ENCODE assay signal across 8 cellular contexts in genomic region chr2:61017003-61017555, GRCh38. TPM values are rescaled to one million over a fixed set of nuclear protein-coding genes. Genes with fewer than 3 reads are reported as not detected.
DNase-seq lines count a peak whose midpoint lies in the region; ATAC-seq and TF ChIP-seq lines count a peak whose summit lies in the region.

No MANE protein-coding gene starts in this region.

- peaks cover 14% of the 10 kb centered on the region for H3K36me3 Mint-ChIP-seq in progenitor cell of endocrine pancreas (ENCODE audit: insufficient read depth)

- DNase-seq in GM12865 (ENCODE audit: low read depth) (peak; percentile 87), NCI-H1092 treated with DMSO at 0.1 percent for 48 hours (lab: John Stamatoyannopoulos, UW) (peak; percentile 81), SW 1271 (lab: John Stamatoyannopoulos, UW) (peak; percentile 57 to 92), adipocyte (ENCODE audit: low read depth) (peak; percentile 91), left cardiac atrium (peak; percentile 64), progenitor cell of endocrine pancreas (ENCODE audit: low spot score, unreplicated experiment) (peak; percentile 42), ureter (ENCODE audit: low spot score) (peak; percentile 88)

- H3K4me3 Mint-ChIP-seq in progenitor cell of endocrine pancreas (ENCODE audit: low read depth), result peak overlapping the region; percentile 96

- no peaks in the 10 kb centered on the region for H3K27me3 ChIP-seq in adipocyte (replicated peaks; ENCODE audit: control insufficient read depth, insufficient read depth, low read length)

- no peaks in the 10 kb centered on the region for H3K9me3 ChIP-seq in adipocyte (ENCODE audit: control insufficient read depth, low read length)

- TF ChIP-seq CTCF in GM12865 (IDR thresholded peaks at IDR 0.05; ENCODE audit: insufficient read depth, low read depth, low read length, missing control alignments) (no peak), progenitor cell of endocrine pancreas (IDR thresholded peaks at IDR 0.05; ENCODE audit: unreplicated experiment) (no peak)

- H3K27me3 Mint-ChIP-seq in progenitor cell of endocrine pancreas, result no peaks in the 10 kb centered on the region

- H3K9me3 Mint-ChIP-seq in progenitor cell of endocrine pancreas (ENCODE audit: low read depth), result peaks cover under 1% of the 10 kb centered on the region

- H3K4me3 ChIP-seq in GM12865 (ENCODE audit: low read depth, low read length) (peak overlapping the region; percentile 94), adipocyte (ENCODE audit: low read length) (peak overlapping the region; percentile 99)

- H3K36me3 ChIP-seq in adipocyte (ENCODE audit: control insufficient read depth, insufficient read depth, low read length, severe bottlenecking), result no peaks in the 10 kb centered on the region

- intact Hi-C loops in left cardiac atrium (cut with DNase I), result no loop called here

- peaks cover 36% of the 10 kb centered on the region for H3K4me1 ChIP-seq in adipocyte (ENCODE audit: control insufficient read depth, insufficient read depth, low read length)

- peak; percentile 59 for ATAC-seq in HG02623 (IDR thresholded peaks at IDR 0.05; ENCODE audit: unreplicated experiment)
- ATAC-seq in left cardiac atrium, result peak; percentile 83 to 94

- H3K4me1 Mint-ChIP-seq in progenitor cell of endocrine pancreas (ENCODE audit: low read depth), result peaks cover 19% of the 10 kb centered on the region

- H3K27ac Mint-ChIP-seq in progenitor cell of endocrine pancreas, result peak overlapping the region; percentile 99

- H3K9ac ChIP-seq in adipocyte (ENCODE audit: low read length), result peak overlapping the region; percentile 94

RNA-seq across cellular contexts. Expression of gene PEX13, which starts 0.4 kb away (rescaled TPM):
- total RNA-seq in left cardiac atrium (10 to 100 TPM; 16.5 to 19.9 TPM), progenitor cell of endocrine pancreas (34.0 and 37.6 TPM in 2 replicates), ureter (28.2 TPM)

RNA-seq across cellular contexts. Expression of gene PUS10, which starts 1.0 kb away (rescaled TPM):
- total RNA-seq in left cardiac atrium, result 1 to 10 TPM; 4.0 to 4.2 TPM
- 7.1 and 8.2 TPM in 2 replicates for total RNA-seq in progenitor cell of endocrine pancreas
- total RNA-seq in ureter, result 7.5 TPM

RNA-seq across cellular contexts. Expression of gene SANBR, which starts 48.6 kb away (rescaled TPM):
- total RNA-seq in left cardiac atrium (1 to 10 TPM; 4.7 to 5.5 TPM), progenitor cell of endocrine pancreas (45.2 and 47.9 TPM in 2 replicates), ureter (13.3 TPM)

Comparison
In these comparisons a context has a peak if more than half of its experiments do, and no peak if none do; other contexts are left out.
1. Peak in every context shown above with its lines: DNase-seq, ATAC-seq and H3K4me3 ChIP-seq.